ENCODE assay signal across 8 cellular contexts in genomic region chr1:35544976-35545375, GRCh38. TPM values are rescaled to one million over a fixed set of nuclear protein-coding genes. Genes with fewer than 3 reads are reported as not detected.
DNase-seq lines count a peak whose midpoint lies in the region; ATAC-seq lines count a peak whose summit lies in the region.

No MANE protein-coding gene starts in this region.

- DNase-seq in NCI-H1694 treated with DMSO at 0.1 percent for 48 hours (lab: John Stamatoyannopoulos, UW) = peak; percentile 19
- no peak for DNase-seq in NCI-H1694 (lab: John Stamatoyannopoulos, UW)
- DNase-seq in KBM-7 = peak; percentile 71
- DNase-seq in T follicular helper cell (ENCODE audit: low read depth) = peak; percentile 39
- peak; percentile 35 for DNase-seq in cerebellar cortex (ENCODE audit: low spot score)
- peak; percentile 46 to 55 for DNase-seq in lung microvascular endothelial cell (ENCODE audit: low read depth in 2 of 2)
- no peak for DNase-seq in cerebellum (ENCODE audit: low spot score)

- no peak for ATAC-seq in HG02870 (IDR thresholded peaks at IDR 0.05; ENCODE audit: unreplicated experiment)

- in situ Hi-C loops in KBM-7 (cut with MboI; ENCODE audit: low pct_unique_long_range_greater_than_20kb, low sequenced_read_pairs) = no loop called here

RNA-seq across cellular contexts. Expression of gene KIAA0319L, which starts 12.2 kb away (rescaled TPM):
- total RNA-seq in lung microvascular endothelial cell (29.2 and 31.5 TPM in 2 replicates), cerebellum (59.1 TPM)

RNA-seq across cellular contexts. Expression of gene NCDN, which starts 12.6 kb away (rescaled TPM):
- 7.4 and 8.5 TPM in 2 replicates for total RNA-seq in lung microvascular endothelial cell
- total RNA-seq in cerebellum = 40.7 TPM

RNA-seq across cellular contexts. Expression of gene TFAP2E, which starts 28.1 kb away (rescaled TPM):
- under 0.01 TPM in 2 replicates for total RNA-seq in lung microvascular endothelial cell
- total RNA-seq in cerebellum = 0.54 TPM

Comparison
In these comparisons a context has a peak if more than half of its experiments do, and no peak if none do; other contexts are left out.
1. DNase-seq: peak in NCI-H1694 treated with DMSO at 0.1 percent for 48 hours (single experiment), KBM-7 (single experiment), T follicular helper cell (single experiment), cerebellar cortex (single experiment) and lung microvascular endothelial cell (2 of 2); none in NCI-H1694 (single experiment) and cerebellum (single experiment).